Comparison of ENCODE assay signal across 17 cellular contexts in genomic region chr6:123171341-123171740, GRCh38.
"Had no signal": no experiment of that assay in that cellular context is flagged by ENCODE, and none has a peak within 500 bp of the region (broad histone marks: within the 10 kb centered on the region; RNA-seq: fewer than 3 reads in every experiment).

No MANE protein-coding gene starts in this region.

- H3K4me1 ChIP-seq: colonic mucosa, heart right ventricle had no signal

- H3K4me3 ChIP-seq: colonic mucosa, heart right ventricle had no signal

- H3K9me3 ChIP-seq: colonic mucosa, heart right ventricle had no signal

- H3K27ac Mint-ChIP-seq: activated CD4-positive, alpha-beta T cell treated with anti-CD3 and anti-CD28 coated beads, Interleukin-2, amount 10 ng/mL, durations not matched to agents 7 days and 5 days; activated naive CD4-positive, alpha-beta T cell treated with anti-CD3 and anti-CD28 coated beads, Interleukin-2, amount 10 ng/mL, durations not matched to agents 7 days and 5 days; activated naive CD8-positive, alpha-beta T cell treated with anti-CD3 and anti-CD28 coated beads, Interleukin-2, amount 50 U/mL, for 24 hours; natural killer cell treated with Interleukin-12 subunit alpha and Interleukin-12 subunit beta and Interleukin-15 and Interleukin-18, amount 100 ng/mL, for 72 hours; stimulated activated naive B cell treated with anti-CD40 and anti-IgM and Interleukin-4, amounts not matched to agents 10 μg/mL and 1 μg/mL and 100 μg/mL, for 72 hours; T-cell had no signal

- H3K4me3 Mint-ChIP-seq: activated CD4-positive, alpha-beta T cell treated with anti-CD3 and anti-CD28 coated beads, Interleukin-2, amount 10 ng/mL, durations not matched to agents 7 days and 5 days; activated naive CD4-positive, alpha-beta T cell treated with anti-CD3 and anti-CD28 coated beads, Interleukin-2, amount 10 ng/mL, durations not matched to agents 7 days and 5 days; activated naive CD8-positive, alpha-beta T cell treated with anti-CD3 and anti-CD28 coated beads, Interleukin-2, amount 50 U/mL, for 24 hours; central memory CD8-positive, alpha-beta T cell; natural killer cell treated with Interleukin-12 subunit alpha and Interleukin-12 subunit beta and Interleukin-15 and Interleukin-18, amount 100 ng/mL, for 72 hours; stimulated activated naive B cell treated with anti-CD40 and anti-IgM and Interleukin-4, amounts not matched to agents 10 μg/mL and 1 μg/mL and 100 μg/mL, for 72 hours; T-cell had no signal

- DNase-seq: activated CD4-positive, alpha-beta T cell treated with anti-CD3 and anti-CD28 coated beads, Interleukin-2, amount 10 ng/mL, durations not matched to agents 7 days and 5 days; activated CD8-positive, alpha-beta memory T cell treated with anti-CD3 and anti-CD28 coated beads, Interleukin-2, amount 50 U/mL, for 4 hours; activated effector memory CD4-positive, alpha-beta T cell treated with Interleukin-2 at 50 U/mL for 16 hours; activated naive CD4-positive, alpha-beta T cell treated with anti-CD3 and anti-CD28 coated beads, Interleukin-2, amount 10 ng/mL, durations not matched to agents 7 days and 5 days; activated naive CD8-positive, alpha-beta T cell treated with anti-CD3 and anti-CD28 coated beads, Interleukin-2, amount 50 U/mL, for 24 hours; activated T-cell treated with anti-CD3 and anti-CD28 coated beads, Interleukin-2, amount 50 U/mL, for 48 hours; anterior cingulate cortex; brain microvascular endothelial cell; colonic mucosa; heart right ventricle; mesenchymal stem cell; occipital lobe; stimulated activated naive B cell treated with anti-CD40 and anti-IgM and Interleukin-4, amounts not matched to agents 10 μg/mL and 1 μg/mL and 100 μg/mL, for 72 hours; T-cell had no signal

- H3K27ac ChIP-seq: brain microvascular endothelial cell, colonic mucosa, heart right ventricle had no signal

- H3K36me3 Mint-ChIP-seq: activated naive CD4-positive, alpha-beta T cell treated with anti-CD3 and anti-CD28 coated beads, Interleukin-2, amount 10 ng/mL, durations not matched to agents 7 days and 5 days; natural killer cell treated with Interleukin-12 subunit alpha and Interleukin-12 subunit beta and Interleukin-15 and Interleukin-18, amount 100 ng/mL, for 72 hours; stimulated activated naive B cell treated with anti-CD40 and anti-IgM and Interleukin-4, amounts not matched to agents 10 μg/mL and 1 μg/mL and 100 μg/mL, for 72 hours; T-cell had no signal

- ATAC-seq: activated CD4-positive, CD25-positive, alpha-beta regulatory T cell treated with anti-CD3 and anti-CD28 coated beads, Interleukin-2, amount 50 U/mL, for 24 hours; activated naive CD8-positive, alpha-beta T cell treated with anti-CD3 and anti-CD28 coated beads, Interleukin-2, amount 50 U/mL, for 24 hours; heart right ventricle; natural killer cell treated with Interleukin-12 subunit alpha and Interleukin-12 subunit beta and Interleukin-15 and Interleukin-18, amount 100 ng/mL, for 72 hours; stimulated activated naive B cell treated with anti-CD40 and anti-IgM and Interleukin-4, amounts not matched to agents 10 μg/mL and 1 μg/mL and 100 μg/mL, for 72 hours; T-cell had no signal

- H3K36me3 ChIP-seq: brain microvascular endothelial cell, colonic mucosa, heart right ventricle had no signal

- H3K27me3 Mint-ChIP-seq: activated CD4-positive, alpha-beta T cell treated with anti-CD3 and anti-CD28 coated beads, Interleukin-2, amount 10 ng/mL, durations not matched to agents 7 days and 5 days; activated naive CD4-positive, alpha-beta T cell treated with anti-CD3 and anti-CD28 coated beads, Interleukin-2, amount 10 ng/mL, durations not matched to agents 7 days and 5 days; activated naive CD8-positive, alpha-beta T cell treated with anti-CD3 and anti-CD28 coated beads, Interleukin-2, amount 50 U/mL, for 24 hours; central memory CD8-positive, alpha-beta T cell; natural killer cell treated with Interleukin-12 subunit alpha and Interleukin-12 subunit beta and Interleukin-15 and Interleukin-18, amount 100 ng/mL, for 72 hours; stimulated activated naive B cell treated with anti-CD40 and anti-IgM and Interleukin-4, amounts not matched to agents 10 μg/mL and 1 μg/mL and 100 μg/mL, for 72 hours; T-cell had no signal

- H3K27me3 ChIP-seq: brain microvascular endothelial cell, colonic mucosa, heart right ventricle had no signal

- H3K9me3 Mint-ChIP-seq: activated CD4-positive, alpha-beta T cell treated with anti-CD3 and anti-CD28 coated beads, Interleukin-2, amount 10 ng/mL, durations not matched to agents 7 days and 5 days; activated naive CD4-positive, alpha-beta T cell treated with anti-CD3 and anti-CD28 coated beads, Interleukin-2, amount 10 ng/mL, durations not matched to agents 7 days and 5 days; activated naive CD8-positive, alpha-beta T cell treated with anti-CD3 and anti-CD28 coated beads, Interleukin-2, amount 50 U/mL, for 24 hours had no signal

- H3K4me1 Mint-ChIP-seq: activated CD4-positive, alpha-beta T cell treated with anti-CD3 and anti-CD28 coated beads, Interleukin-2, amount 10 ng/mL, durations not matched to agents 7 days and 5 days; activated naive CD4-positive, alpha-beta T cell treated with anti-CD3 and anti-CD28 coated beads, Interleukin-2, amount 10 ng/mL, durations not matched to agents 7 days and 5 days; activated naive CD8-positive, alpha-beta T cell treated with anti-CD3 and anti-CD28 coated beads, Interleukin-2, amount 50 U/mL, for 24 hours; central memory CD8-positive, alpha-beta T cell; stimulated activated naive B cell treated with anti-CD40 and anti-IgM and Interleukin-4, amounts not matched to agents 10 μg/mL and 1 μg/mL and 100 μg/mL, for 72 hours; T-cell had no signal
